22 cellular contexts compared by ENCODE assay signal in genomic region chr12:55712154-55712553, GRCh38. TPM values are rescaled to one million over a fixed set of nuclear protein-coding genes. Genes with fewer than 3 reads are reported as not detected.
A peak's percentile ranks its signal among the peaks of the same experiment; 100 is the strongest.
DNase-seq lines count a peak whose midpoint lies in the region; ATAC-seq and TF ChIP-seq lines count a peak whose summit lies in the region.
"Had no signal": no experiment of that assay in that cellular context is flagged by ENCODE, and none has a peak within 500 bp of the region (broad histone marks: within the 10 kb centered on the region; RNA-seq: fewer than 3 reads in every experiment).

No MANE protein-coding gene starts in this region.

- H2AFZ ChIP-seq in osteoblast (ENCODE audit: low read length) = no peak overlapping the region

- H3K4me2 ChIP-seq in osteoblast (ENCODE audit: insufficient read depth, low read length) = peak overlapping the region; percentile 36
- H3K4me2 ChIP-seq: BLaER1, smooth muscle cell had no signal

- intact Hi-C loops in heart left ventricle (cut with DNase I) = no loop called here
- intact Hi-C loops in transverse colon (cut with DNase I; ENCODE audit: low total_unique reads) = no loop called here

- H3K36me3 ChIP-seq in heart left ventricle = no peaks in the 10 kb centered on the region
- no peaks in the 10 kb centered on the region for H3K36me3 ChIP-seq in osteoblast (ENCODE audit: insufficient read depth, low read length)
- no peaks in the 10 kb centered on the region for H3K36me3 ChIP-seq in transverse colon
- H3K36me3 ChIP-seq: BLaER1 had no signal

- H3K79me2 ChIP-seq in osteoblast (ENCODE audit: insufficient read depth, low read length) = peaks cover 4% of the 10 kb centered on the region

- peaks cover under 1 to 63% (median 44%) of the 10 kb centered on the region in 12 donors for H3K4me1 ChIP-seq in heart left ventricle
- peaks cover 53% of the 10 kb centered on the region for H3K4me1 ChIP-seq in osteoblast (ENCODE audit: insufficient read depth, low read length)
- H3K4me1 ChIP-seq in transverse colon = peaks cover 14 to 40% (median 28%) of the 10 kb centered on the region in 4 donors

- in situ Hi-C loops in transverse colon (cut with MboI; ENCODE audit: low pct_ligation_motif_present in 1 of 4, low pct_unique_long_range_greater_than_20kb in 1 of 4, low sequenced_read_pairs in 3 of 4) = no loop called here

- TF ChIP-seq CTCF in heart left ventricle (IDR thresholded peaks at IDR 0.05) = no peak
- no peak for TF ChIP-seq CTCF in osteoblast (IDR thresholded peaks at IDR 0.05; ENCODE audit: extremely low read depth, low read depth, low read length)
- no peak for TF ChIP-seq CTCF in transverse colon (IDR thresholded peaks at IDR 0.05)

- DNase-seq in DMS 273 (lab: John Stamatoyannopoulos, UW; ENCODE audit: unreplicated experiment) = peak; percentile 46
- DNase-seq in DMS 273 treated with DMSO at 0.1 percent for 48 hours (lab: John Stamatoyannopoulos, UW) = no peak
- DNase-seq in heart left ventricle = peak; percentile 72 to 86 (median 80)
- DNase-seq in osteoblast (ENCODE audit: insufficient read length, low spot score, missing footprints) = peak; percentile 66
- no peak for DNase-seq in transverse colon
- no peak for DNase-seq in NCI-H2107 treated with DMSO at 0.1 percent for 48 hours (lab: John Stamatoyannopoulos, UW; ENCODE audit: unreplicated experiment)
- DNase-seq: activated CD4-positive, CD25-positive, alpha-beta regulatory T cell treated with anti-CD3 and anti-CD28 coated beads, Interleukin-2, amount 50 U/mL, for 72 hours; activated CD8-positive, alpha-beta memory T cell treated with anti-CD3 and anti-CD28 coated beads, Interleukin-2, amount 50 U/mL, for 4 hours; body of pancreas; DMS53; effector CD8-positive, alpha-beta T cell; kidney glomerular epithelial cell; NCI-H1048; NCI-H2081 treated with DMSO at 0.1 percent for 48 hours; trophoblast cell had no signal

- H3K4me3 ChIP-seq in heart left ventricle = peak overlapping the region; percentile 11 to 87 (median 62)
- peak overlapping the region; percentile 23 for H3K4me3 ChIP-seq in osteoblast (ENCODE audit: insufficient read depth, low read length)
- no peak overlapping the region for H3K4me3 ChIP-seq in transverse colon
- H3K4me3 ChIP-seq: BLaER1, body of pancreas, mucosa of descending colon, smooth muscle cell had no signal

- peak in 1 of 2 donors; percentile 43 for TF ChIP-seq POLR2A in heart left ventricle (IDR thresholded peaks at IDR 0.05)
- no peak for TF ChIP-seq POLR2A in transverse colon (IDR thresholded peaks at IDR 0.05)

- H3K27ac ChIP-seq in heart left ventricle = peak overlapping the region; percentile 65 to 99 (median 92)
- peak overlapping the region; percentile 71 for H3K27ac ChIP-seq in osteoblast (ENCODE audit: low read depth, low read length)
- H3K27ac ChIP-seq in transverse colon = peak overlapping the region; percentile 39 to 88 (median 71)
- H3K27ac ChIP-seq: 22Rv1, BLaER1, body of pancreas, HL-60 had no signal

- WGBS in heart left ventricle, 4 donors = 34 to 41% (median 37%) methylated on average over 3 of the region's 3 CpGs
- WGBS in transverse colon (ENCODE audit: low coverage in 1 of 2), 2 donors = 45 to 49% methylated on average over 3 of the region's 3 CpGs

- H3K9me3 ChIP-seq in heart left ventricle (no peaks in the 10 kb centered on the region), osteoblast (ENCODE audit: low read depth, low read length) (no peaks in the 10 kb centered on the region), transverse colon (no peaks in the 10 kb centered on the region)
- H3K9me3 ChIP-seq: BLaER1, body of pancreas, mucosa of descending colon had no signal

- H3K27me3 ChIP-seq in heart left ventricle (no peaks in the 10 kb centered on the region), osteoblast (ENCODE audit: insufficient read depth, low read length) (no peaks in the 10 kb centered on the region), transverse colon (peaks cover 20% of the 10 kb centered on the region)
- H3K27me3 ChIP-seq: body of pancreas had no signal

- no peak for TF ChIP-seq EP300 in transverse colon (IDR thresholded peaks at IDR 0.05; ENCODE audit: low read depth)

- ATAC-seq in heart left ventricle (peak; percentile 48 to 64 (median 55)), GM21360 (IDR thresholded peaks at IDR 0.05; ENCODE audit: unreplicated experiment) (no peak), GM21723 (IDR thresholded peaks at IDR 0.05; ENCODE audit: unreplicated experiment) (no peak)
- ATAC-seq: body of pancreas, mucosa of descending colon had no signal

- no peaks in the 10 kb centered on the region for H4K20me1 ChIP-seq in osteoblast (ENCODE audit: insufficient read depth, low read length)
- H4K20me1 ChIP-seq: BLaER1 had no signal

RNA-seq across cellular contexts. Expression of gene BLOC1S1, which starts 3.7 kb away (rescaled TPM):
- total RNA-seq in heart left ventricle (100 to 1,000 TPM in 5 of 9 donors, 10 to 100 TPM in 4; 71.3 to 173 (median 131) TPM), osteoblast (46.0 and 59.4 TPM in 2 replicates), transverse colon (100 to 1,000 TPM; 158 to 494 (median 381) TPM)
- 100 to 1,000 TPM; 187 to 314 TPM for polyA plus RNA-seq in heart left ventricle

RNA-seq across cellular contexts. Expression of gene ITGA7, which starts 4.5 kb away (rescaled TPM):
- total RNA-seq in heart left ventricle (1,000 to 10,000 TPM in 1 of 9 donors, 100 to 1,000 TPM in 8; 199 to 1,007 (median 620) TPM), osteoblast (22.4 and 24.8 TPM in 2 replicates), transverse colon (100 to 1,000 TPM in 1 of 4 donors, 10 to 100 TPM in 3; 14.4 to 125 (median 23.6) TPM)
- polyA plus RNA-seq in heart left ventricle = 100 to 1,000 TPM; 173 to 573 TPM

RNA-seq across cellular contexts. Expression of gene RDH5, which starts 8.0 kb away (rescaled TPM):
- 10 to 100 TPM in 8 of 9 donors, 1 to 10 TPM in 1; 5.9 to 20.5 (median 16.2) TPM for total RNA-seq in heart left ventricle
- polyA plus RNA-seq in heart left ventricle = 10 to 100 TPM; 25.8 to 42.4 TPM
- 27.7 and 32.2 TPM in 2 replicates for total RNA-seq in osteoblast
- 10 to 100 TPM; 16.5 to 74.4 (median 58.3) TPM for total RNA-seq in transverse colon
- total RNA-seq: smooth muscle cell had no signal

RNA-seq across cellular contexts. Expression of gene CD63, which starts 16.7 kb away (rescaled TPM):
- total RNA-seq in heart left ventricle = 1,000 to 10,000 TPM in 3 of 9 donors, 100 to 1,000 TPM in 6; 475 to 1,670 (median 767) TPM
- 1,000 to 10,000 TPM; 1,034 to 2,790 TPM for polyA plus RNA-seq in heart left ventricle
- 3,072 and 3,128 TPM in 2 replicates for total RNA-seq in osteoblast
- total RNA-seq in transverse colon = 100 to 1,000 TPM; 427 to 723 (median 581) TPM

RNA-seq across cellular contexts. Expression of gene GDF11, which starts 30.8 kb away (rescaled TPM):
- 10 to 100 TPM in 7 of 9 donors, 1 to 10 TPM in 2; 7.8 to 18.2 (median 12.4) TPM for total RNA-seq in heart left ventricle
- polyA plus RNA-seq in heart left ventricle = 10 to 100 TPM in 1 of 2 donors, 1 to 10 TPM in 1; 6.9 to 15.7 TPM
- total RNA-seq in osteoblast = 4.1 and 4.3 TPM in 2 replicates
- 1 to 10 TPM in 1 of 4 donors, under 1 TPM in 3; 0.37 to 1.7 (median 0.60) TPM for total RNA-seq in transverse colon

Comparison
In these comparisons a context has a peak if more than half of its experiments do, and no peak if none do; other contexts are left out.
1. DNase-seq: peak in DMS 273 (single experiment), heart left ventricle (5 of 5) and osteoblast (single experiment); none in DMS 273 treated with DMSO at 0.1 percent for 48 hours (single experiment), transverse colon (single experiment) and NCI-H2107 treated with DMSO at 0.1 percent for 48 hours (single experiment).
2. ATAC-seq: peak in heart left ventricle (4 of 4); none in GM21360 (single experiment) and GM21723 (single experiment).
3. H3K4me3 ChIP-seq: peak in heart left ventricle (12 of 12) and osteoblast (single experiment); none in transverse colon (0 of 4).
4. Peak in every context shown above with its lines, with median percentiles within 50 percentile points of each other: H3K27ac ChIP-seq.